In the genomic region with DNA sequence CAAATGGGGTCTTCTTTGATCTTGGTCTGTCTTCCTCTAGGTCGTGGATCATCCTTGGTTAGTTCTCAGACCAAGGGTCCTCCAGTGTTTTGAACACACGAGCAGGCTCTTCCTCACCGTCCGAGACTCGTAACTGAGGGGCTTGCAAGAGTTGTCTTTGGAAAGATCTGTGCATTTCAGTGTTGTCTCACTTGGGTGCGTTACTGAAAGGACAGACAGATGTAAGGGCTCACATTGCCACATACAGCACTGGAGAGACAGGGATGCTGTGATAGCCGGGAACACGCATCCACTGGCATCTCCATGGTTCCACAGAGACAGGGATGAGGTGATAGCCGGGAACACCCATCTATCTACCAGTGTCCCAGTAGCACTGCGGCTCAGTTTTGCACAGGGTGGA, we compare ENCODE assay signal across 17 cellular contexts.
"Had no signal": no experiment of that assay in that cellular context is flagged by ENCODE, and none has a peak within 500 bp of the region (broad histone marks: within the 10 kb centered on the region; RNA-seq: fewer than 3 reads in every experiment).

No MANE protein-coding gene starts in this region.

- H3K27me3 Mint-ChIP-seq: activated T-helper 17 cell treated with anti-CD3 and anti-CD28 coated beads, Interleukin-2, amount 50 U/mL, for 72 hours; naive thymus-derived CD4-positive, alpha-beta T cell had no signal

- H3K4me1 ChIP-seq: pancreas, tibial nerve, uterus had no signal

- H3K4me3 Mint-ChIP-seq: activated T-helper 17 cell treated with anti-CD3 and anti-CD28 coated beads, Interleukin-2, amount 50 U/mL, for 72 hours; naive thymus-derived CD4-positive, alpha-beta T cell; WTC11 had no signal

- H3K36me3 Mint-ChIP-seq: naive thymus-derived CD4-positive, alpha-beta T cell; WTC11 had no signal

- FAIRE-seq: endothelial cell of umbilical vein, pancreas had no signal

- DNase-seq: amygdala; dermis blood vessel endothelial cell; effector memory CD4-positive, alpha-beta T cell; foreskin melanocyte; naive thymus-derived CD4-positive, alpha-beta T cell; right cardiac atrium; stimulated activated CD4-positive, alpha-beta T cell treated with anti-CD3 and anti-CD28 coated beads, Interleukin-4, amount 100 ng/mL, for 24 hours; stimulated activated naive CD4-positive, alpha-beta T cell treated with Interleukin-2 at 50 U/mL for 16 hours; substantia nigra; T1000; uterus had no signal

- H3K36me3 ChIP-seq: pancreas, tibial nerve, uterus had no signal

- H3K27ac Mint-ChIP-seq: activated T-helper 17 cell treated with anti-CD3 and anti-CD28 coated beads, Interleukin-2, amount 50 U/mL, for 72 hours; naive thymus-derived CD4-positive, alpha-beta T cell; WTC11 had no signal

- H3K27ac ChIP-seq: pancreas, tibial nerve, uterus had no signal

- H3K9me3 Mint-ChIP-seq: activated T-helper 17 cell treated with anti-CD3 and anti-CD28 coated beads, Interleukin-2, amount 50 U/mL, for 72 hours had no signal

- H3K9me3 ChIP-seq: pancreas, tibial nerve, uterus had no signal

- H3K27me3 ChIP-seq: pancreas, tibial nerve, uterus had no signal

- H3K4me3 ChIP-seq: lung, pancreas, tibial nerve, uterus had no signal
